In genomic region chr2:146193619-146194018, GRCh38 we compare ENCODE assay signal across 8 cellular contexts.
"Had no signal": no experiment of that assay in that cellular context is flagged by ENCODE, and none has a peak within 500 bp of the region (broad histone marks: within the 10 kb centered on the region; RNA-seq: fewer than 3 reads in every experiment).

No MANE protein-coding gene starts in this region.

- DNase-seq: GDM1, GF-D8 had no signal

- FAIRE-seq: G401.6, GM12878, GM12891, GM12892, GM18507, GM19239 had no signal

- H3K4me3 ChIP-seq: GM12878 had no signal

- ATAC-seq: GM12878 had no signal
